ENCODE assay signal across 15 cellular contexts in the genomic region with DNA sequence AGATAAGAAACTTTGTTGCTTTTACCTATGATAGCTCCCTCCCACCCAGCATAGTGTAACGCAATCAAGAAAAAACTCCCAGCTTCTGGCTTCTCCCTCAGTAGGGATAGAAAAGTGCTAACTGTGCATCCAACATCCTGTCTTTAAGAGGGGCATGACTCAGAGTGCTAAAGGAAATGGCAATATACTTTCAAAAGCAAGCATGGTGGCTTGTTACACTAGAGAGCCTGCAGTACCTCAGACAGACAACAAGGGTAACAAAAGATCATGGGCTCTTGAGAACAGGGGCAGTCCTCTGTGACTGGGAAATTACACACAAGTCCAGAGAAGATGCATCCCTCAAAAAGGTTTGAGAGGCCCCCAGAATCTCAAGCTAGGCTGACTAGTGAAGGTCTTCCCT. TPM values are rescaled to one million over a fixed set of nuclear protein-coding genes. Genes with fewer than 3 reads are reported as not detected.
DNase-seq lines count a peak whose midpoint lies in the region; ATAC-seq and TF ChIP-seq lines count a peak whose summit lies in the region.
"Had no signal": no experiment of that assay in that cellular context is flagged by ENCODE, and none has a peak within 500 bp of the region (broad histone marks: within the 10 kb centered on the region; RNA-seq: fewer than 3 reads in every experiment).

No MANE protein-coding gene starts in this region.

- no peaks in the 10 kb centered on the region for H3K27me3 ChIP-seq in GM23338 (ENCODE audit: insufficient read depth)
- no peaks in the 10 kb centered on the region for H3K27me3 ChIP-seq in mesenchymal stem cell (ENCODE audit: control insufficient read depth in 1 of 2, insufficient read depth in 1 of 2, low read length in 2 of 2)
- H3K27me3 ChIP-seq: colonic mucosa, pancreas had no signal

- H3K79me1 ChIP-seq in mesenchymal stem cell (replicated peaks; ENCODE audit: low read length, poor library complexity, severe bottlenecking), result peaks cover 2% of the 10 kb centered on the region

- H3K27ac ChIP-seq in GM23338 (ENCODE audit: low read depth) (no peak overlapping the region), mesenchymal stem cell (ENCODE audit: low read length, poor library complexity, severe bottlenecking) (no peak overlapping the region)
- H3K27ac ChIP-seq: colonic mucosa, pancreas had no signal

- H3K4me2 ChIP-seq in GM23338 (no peak overlapping the region), mesenchymal stem cell (ENCODE audit: low read length, poor library complexity, severe bottlenecking) (no peak overlapping the region)

- H3K4me1 Mint-ChIP-seq in GM23338, result peaks cover 2% of the 10 kb centered on the region; the same call in 1 of the 3 replicates
- H3K4me1 Mint-ChIP-seq: CD8-positive, alpha-beta memory T cell had no signal

- TF ChIP-seq CTCF in GM23338 (conservative IDR thresholded peaks at IDR 0.05; ENCODE audit: low read depth in 2 of 2) (no peak), cardiac fibroblast (IDR thresholded peaks at IDR 0.05; ENCODE audit: low read depth, low read length) (peak; percentile 8)

- H4K8ac ChIP-seq in mesenchymal stem cell (ENCODE audit: low read length), result no peak overlapping the region

- H3K36me3 Mint-ChIP-seq in GM23338 (ENCODE audit: low read depth), result no peaks in the 10 kb centered on the region
- H3K36me3 Mint-ChIP-seq: activated naive CD4-positive, alpha-beta T cell treated with anti-CD3 and anti-CD28 coated beads, Interleukin-2, amount 50 U/mL, for 72 hours; CD8-positive, alpha-beta memory T cell had no signal

- no peaks in the 10 kb centered on the region for H3K79me2 ChIP-seq in GM23338 (replicated peaks; ENCODE audit: insufficient read depth)

- H3K9me3 Mint-ChIP-seq in GM23338, result no peaks in the 10 kb centered on the region
- H3K9me3 Mint-ChIP-seq: stimulated activated naive CD8-positive, alpha-beta T cell treated with anti-CD3 and anti-CD28 coated beads, Interleukin-15, Interleukin-2, amounts not matched to agents 100 ng/mL and 50 ng/mL, for 24 hours; T-helper 1 cell treated with Interleukin-12 subunit alpha and Interleukin-12 subunit beta and Interleukin-4 antibody, amounts not matched to agents 30 μg/mL and 1 μg/mL, for 36 hours had no signal

- no peaks in the 10 kb centered on the region for H3K9me3 ChIP-seq in mesenchymal stem cell (ENCODE audit: control insufficient read depth, low read length)
- H3K9me3 ChIP-seq: colonic mucosa, pancreas had no signal

- H2BK12ac ChIP-seq in mesenchymal stem cell (ENCODE audit: low read length in 2 of 2), result no peak overlapping the region

- no peak overlapping the region for H2AK5ac ChIP-seq in mesenchymal stem cell (ENCODE audit: low read length, severe bottlenecking)

- H3K4me3 ChIP-seq in GM23338 (no peak overlapping the region), cardiac fibroblast (replicated peaks in 1 of 2; ENCODE audit: low read depth in 2 of 2, low read length in 2 of 2) (no peak overlapping the region), mesenchymal stem cell (ENCODE audit: insufficient read depth in 1 of 2, low read depth in 1 of 2, low read length in 2 of 2) (no peak overlapping the region)
- H3K4me3 ChIP-seq: colonic mucosa, lung, pancreas had no signal

- no peaks in the 10 kb centered on the region for H4K20me1 ChIP-seq in GM23338 (replicated peaks; ENCODE audit: insufficient read depth)

- H2AFZ ChIP-seq in GM23338 (no peak overlapping the region), mesenchymal stem cell (ENCODE audit: low read depth, low read length) (no peak overlapping the region)

- H3K27ac Mint-ChIP-seq in GM23338, result no peak overlapping the region
- H3K27ac Mint-ChIP-seq: activated naive CD4-positive, alpha-beta T cell treated with anti-CD3 and anti-CD28 coated beads, Interleukin-2, amount 50 U/mL, for 72 hours; stimulated activated naive CD8-positive, alpha-beta T cell treated with anti-CD3 and anti-CD28 coated beads, Interleukin-15, Interleukin-2, amounts not matched to agents 100 ng/mL and 50 ng/mL, for 24 hours; T-helper 1 cell treated with Interleukin-12 subunit alpha and Interleukin-12 subunit beta and Interleukin-4 antibody, amounts not matched to agents 30 μg/mL and 1 μg/mL, for 36 hours had no signal

- H3K14ac ChIP-seq in mesenchymal stem cell (ENCODE audit: low read length in 2 of 2), result no peak overlapping the region

- H3K36me3 ChIP-seq in GM23338 (ENCODE audit: insufficient read depth) (no peaks in the 10 kb centered on the region), mesenchymal stem cell (ENCODE audit: control insufficient read depth in 1 of 2, insufficient read depth in 2 of 2, low read depth in 1 of 2, low read length in 2 of 2) (no peaks in the 10 kb centered on the region)
- H3K36me3 ChIP-seq: colonic mucosa had no signal

- no peak overlapping the region for H3K9ac ChIP-seq in mesenchymal stem cell (ENCODE audit: low read length)

- H3F3A ChIP-seq in GM23338 (replicated peaks; ENCODE audit: low read depth), result no peaks in the 10 kb centered on the region

- ATAC-seq in GM23338, result no peak
- ATAC-seq in GM21619 (IDR thresholded peaks at IDR 0.05; ENCODE audit: unreplicated experiment), result no peak
- ATAC-seq: pancreas had no signal

- DNase-seq in GM23338 (ENCODE audit: low spot score), result peak; percentile 30
- DNase-seq in NCI-H226, result peak; percentile 58
- DNase-seq in cardiac fibroblast (ENCODE audit: low read depth in 2 of 2), result peak; percentile 35 to 67
- DNase-seq in mesenchymal stem cell, result peak; percentile 88
- no peak for DNase-seq in NCI-H1092 treated with DMSO at 0.1 percent for 48 hours (lab: John Stamatoyannopoulos, UW)
- DNase-seq in NCI-H526 (lab: John Stamatoyannopoulos, UW), result no peak
- DNase-seq: CD8-positive, alpha-beta memory T cell; colonic mucosa; NCI-H1436 treated with DMSO at 0.1 percent for 48 hours; pancreas had no signal

- no peak overlapping the region for H2BK120ac ChIP-seq in mesenchymal stem cell (ENCODE audit: low read depth, low read length)

- no peak overlapping the region for H3K4ac ChIP-seq in mesenchymal stem cell (ENCODE audit: low read depth in 1 of 2, low read length in 2 of 2)

- no peaks in the 10 kb centered on the region for H3K9me2 ChIP-seq in GM23338 (ENCODE audit: insufficient read depth)

- peak overlapping the region in 1 of 2 experiments; percentile 37 for H3K18ac ChIP-seq in mesenchymal stem cell (ENCODE audit: low read depth in 1 of 2, low read length in 2 of 2)

- WGBS in mesenchymal stem cell, result 40% methylated on average over 1 of the region's 1 CpG

- H3K27me3 Mint-ChIP-seq in GM23338 (ENCODE audit: insufficient read depth, low read depth, poor library complexity), result peaks cover 5% of the 10 kb centered on the region
- H3K27me3 Mint-ChIP-seq: CD8-positive, alpha-beta memory T cell; stimulated activated naive CD8-positive, alpha-beta T cell treated with anti-CD3 and anti-CD28 coated beads, Interleukin-15, Interleukin-2, amounts not matched to agents 100 ng/mL and 50 ng/mL, for 24 hours had no signal

- H2BK5ac ChIP-seq in mesenchymal stem cell (ENCODE audit: low read depth, low read length, poor library complexity, severe bottlenecking), result no peak overlapping the region

- H3K4me3 Mint-ChIP-seq in GM23338, result no peak overlapping the region
- H3K4me3 Mint-ChIP-seq: CD8-positive, alpha-beta memory T cell; stimulated activated naive CD8-positive, alpha-beta T cell treated with anti-CD3 and anti-CD28 coated beads, Interleukin-15, Interleukin-2, amounts not matched to agents 100 ng/mL and 50 ng/mL, for 24 hours; T-helper 1 cell treated with Interleukin-12 subunit alpha and Interleukin-12 subunit beta and Interleukin-4 antibody, amounts not matched to agents 30 μg/mL and 1 μg/mL, for 36 hours had no signal

- H3K23ac ChIP-seq in mesenchymal stem cell (ENCODE audit: low read length in 2 of 2), result no peak overlapping the region

- H3K4me1 ChIP-seq in GM23338 (ENCODE audit: insufficient read depth) (peaks cover 10% of the 10 kb centered on the region; the same call in 1 of the 2 replicates), mesenchymal stem cell (ENCODE audit: control insufficient read depth, insufficient read depth, low read depth, low read length) (no peaks in the 10 kb centered on the region)
- H3K4me1 ChIP-seq: colonic mucosa, pancreas had no signal

- H2BK15ac ChIP-seq in mesenchymal stem cell (ENCODE audit: low read depth, poor library complexity, severe bottlenecking), result no peak overlapping the region

- H4K91ac ChIP-seq in mesenchymal stem cell (ENCODE audit: low read length), result no peak overlapping the region

TF ChIP-seq in GM23338, 12 proteins besides CTCF, POLR2A, EP300 and RAD21 (continues in another document):
- TF ChIP-seq STAT1 (IDR thresholded peaks at IDR 0.05; ENCODE audit: unreplicated experiment) (no peak), ZNF114 (CRISPR knock-in tag; IDR thresholded peaks at IDR 0.05) (no peak)
- TF ChIP-seq, protein P1, sequence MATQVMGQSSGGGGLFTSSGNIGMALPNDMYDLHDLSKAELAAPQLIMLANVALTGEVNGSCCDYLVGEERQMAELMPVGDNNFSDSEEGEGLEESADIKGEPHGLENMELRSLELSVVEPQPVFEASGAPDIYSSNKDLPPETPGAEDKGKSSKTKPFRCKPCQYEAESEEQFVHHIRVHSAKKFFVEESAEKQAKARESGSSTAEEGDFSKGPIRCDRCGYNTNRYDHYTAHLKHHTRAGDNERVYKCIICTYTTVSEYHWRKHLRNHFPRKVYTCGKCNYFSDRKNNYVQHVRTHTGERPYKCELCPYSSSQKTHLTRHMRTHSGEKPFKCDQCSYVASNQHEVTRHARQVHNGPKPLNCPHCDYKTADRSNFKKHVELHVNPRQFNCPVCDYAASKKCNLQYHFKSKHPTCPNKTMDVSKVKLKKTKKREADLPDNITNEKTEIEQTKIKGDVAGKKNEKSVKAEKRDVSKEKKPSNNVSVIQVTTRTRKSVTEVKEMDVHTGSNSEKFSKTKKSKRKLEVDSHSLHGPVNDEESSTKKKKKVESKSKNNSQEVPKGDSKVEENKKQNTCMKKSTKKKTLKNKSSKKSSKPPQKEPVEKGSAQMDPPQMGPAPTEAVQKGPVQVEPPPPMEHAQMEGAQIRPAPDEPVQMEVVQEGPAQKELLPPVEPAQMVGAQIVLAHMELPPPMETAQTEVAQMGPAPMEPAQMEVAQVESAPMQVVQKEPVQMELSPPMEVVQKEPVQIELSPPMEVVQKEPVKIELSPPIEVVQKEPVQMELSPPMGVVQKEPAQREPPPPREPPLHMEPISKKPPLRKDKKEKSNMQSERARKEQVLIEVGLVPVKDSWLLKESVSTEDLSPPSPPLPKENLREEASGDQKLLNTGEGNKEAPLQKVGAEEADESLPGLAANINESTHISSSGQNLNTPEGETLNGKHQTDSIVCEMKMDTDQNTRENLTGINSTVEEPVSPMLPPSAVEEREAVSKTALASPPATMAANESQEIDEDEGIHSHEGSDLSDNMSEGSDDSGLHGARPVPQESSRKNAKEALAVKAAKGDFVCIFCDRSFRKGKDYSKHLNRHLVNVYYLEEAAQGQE (IDR thresholded peaks at IDR 0.05; ENCODE audit: unreplicated experiment), result no peak

RNA-seq across cellular contexts. Expression of a gene that starts 37.8 kb away (rescaled TPM):
- 9.8 and 13.1 TPM in 2 replicates for total RNA-seq in GM23338 (2014; rRNA removed; shearing (Covaris generic))
- 7.3 and 9.3 TPM in 2 replicates for polyA plus RNA-seq in GM23338 (2016; fragmentation: Nextera tagmentation; extraction: Ambion mirVana)
- polyA plus RNA-seq in mesenchymal stem cell (2013, experiment 1 of 2), result 3.5 TPM
- polyA plus RNA-seq in mesenchymal stem cell (2013, experiment 2 of 2), result 3.7 TPM

Comparison
In these comparisons a context has a peak if more than half of its experiments do, and no peak if none do; other contexts are left out.
1. DNase-seq: peak in GM23338 (single experiment), NCI-H226 (single experiment), cardiac fibroblast (2 of 2) and mesenchymal stem cell (single experiment); none in NCI-H1092 treated with DMSO at 0.1 percent for 48 hours (single experiment) and NCI-H526 (0 of 2).